11 cellular contexts compared by ENCODE assay signal in genomic region chr6:11212625-11213024, GRCh38.
A peak's percentile ranks its signal among the peaks of the same experiment; 100 is the strongest.
DNase-seq lines count a peak whose midpoint lies in the region; ATAC-seq and TF ChIP-seq lines count a peak whose summit lies in the region.
"Had no signal": no experiment of that assay in that cellular context is flagged by ENCODE, and none has a peak within 500 bp of the region (broad histone marks: within the 10 kb centered on the region; RNA-seq: fewer than 3 reads in every experiment).

No MANE protein-coding gene starts in this region.

- H3K27ac Mint-ChIP-seq in T-helper 2 cell treated with Interferon-gamma antibody and Interleukin-4, amounts not matched to agents 5 μg/mL and 100 μg/mL, for 36 hours: no peak overlapping the region

- no peak overlapping the region for H3K4me3 Mint-ChIP-seq in T-helper 2 cell treated with Interferon-gamma antibody and Interleukin-4, amounts not matched to agents 5 μg/mL and 100 μg/mL, for 36 hours

- ATAC-seq in SK-N-SH treated with all-trans-retinoic acid at 6 μM for 48 hours (no peak), HG03175 (IDR thresholded peaks at IDR 0.05; ENCODE audit: unreplicated experiment) (no peak), HG02981 (IDR thresholded peaks at IDR 0.05; ENCODE audit: unreplicated experiment) (no peak)

- no peaks in the 10 kb centered on the region for H3K27me3 Mint-ChIP-seq in T-helper 2 cell treated with Interferon-gamma antibody and Interleukin-4, amounts not matched to agents 5 μg/mL and 100 μg/mL, for 36 hours (ENCODE audit: low read depth)

- peaks cover 37% of the 10 kb centered on the region for H3K4me1 Mint-ChIP-seq in T-helper 2 cell treated with Interferon-gamma antibody and Interleukin-4, amounts not matched to agents 5 μg/mL and 100 μg/mL, for 36 hours (ENCODE audit: low read depth)

- no peak overlapping the region for H3K4me3 ChIP-seq in fibroblast of mammary gland (ENCODE audit: control insufficient read depth, low read depth, low read length)
- H3K4me3 ChIP-seq: cardiac muscle cell had no signal

- H3K36me3 Mint-ChIP-seq in T-helper 2 cell treated with Interferon-gamma antibody and Interleukin-4, amounts not matched to agents 5 μg/mL and 100 μg/mL, for 36 hours (ENCODE audit: low read depth): peaks cover 57% of the 10 kb centered on the region

- DNase-seq in AG08396 (ENCODE audit: low spot score): peak; percentile 59
- peak; percentile 91 for DNase-seq in fibroblast of mammary gland (ENCODE audit: low read depth)
- DNase-seq in non-pigmented ciliary epithelial cell (ENCODE audit: low read depth): peak; percentile 57
- DNase-seq in T-helper 2 cell treated with Interferon-gamma antibody and Interleukin-4, amounts not matched to agents 5 μg/mL and 100 μg/mL, for 36 hours (ENCODE audit: low spot score): no peak
- no peak for DNase-seq in NCI-H1105 treated with DMSO at 0.1 percent for 48 hours (lab: John Stamatoyannopoulos, UW)
- DNase-seq: activated CD4-positive, alpha-beta T cell treated with anti-CD3 and anti-CD28 coated beads, Interleukin-2, amount 50 U/mL, for 4 hours; BE2C had no signal

- TF ChIP-seq CTCF in fibroblast of mammary gland (conservative IDR thresholded peaks at IDR 0.05; ENCODE audit: control insufficient read depth, insufficient read depth, low read depth, low read length): no peak

- no peaks in the 10 kb centered on the region for H3K9me3 Mint-ChIP-seq in T-helper 2 cell treated with Interferon-gamma antibody and Interleukin-4, amounts not matched to agents 5 μg/mL and 100 μg/mL, for 36 hours

TF ChIP-seq in SK-N-SH treated with all-trans-retinoic acid at 6 μM for 48 hours, 23 proteins besides CTCF, POLR2A, EP300 and RAD21:
- TF ChIP-seq, protein P1, sequence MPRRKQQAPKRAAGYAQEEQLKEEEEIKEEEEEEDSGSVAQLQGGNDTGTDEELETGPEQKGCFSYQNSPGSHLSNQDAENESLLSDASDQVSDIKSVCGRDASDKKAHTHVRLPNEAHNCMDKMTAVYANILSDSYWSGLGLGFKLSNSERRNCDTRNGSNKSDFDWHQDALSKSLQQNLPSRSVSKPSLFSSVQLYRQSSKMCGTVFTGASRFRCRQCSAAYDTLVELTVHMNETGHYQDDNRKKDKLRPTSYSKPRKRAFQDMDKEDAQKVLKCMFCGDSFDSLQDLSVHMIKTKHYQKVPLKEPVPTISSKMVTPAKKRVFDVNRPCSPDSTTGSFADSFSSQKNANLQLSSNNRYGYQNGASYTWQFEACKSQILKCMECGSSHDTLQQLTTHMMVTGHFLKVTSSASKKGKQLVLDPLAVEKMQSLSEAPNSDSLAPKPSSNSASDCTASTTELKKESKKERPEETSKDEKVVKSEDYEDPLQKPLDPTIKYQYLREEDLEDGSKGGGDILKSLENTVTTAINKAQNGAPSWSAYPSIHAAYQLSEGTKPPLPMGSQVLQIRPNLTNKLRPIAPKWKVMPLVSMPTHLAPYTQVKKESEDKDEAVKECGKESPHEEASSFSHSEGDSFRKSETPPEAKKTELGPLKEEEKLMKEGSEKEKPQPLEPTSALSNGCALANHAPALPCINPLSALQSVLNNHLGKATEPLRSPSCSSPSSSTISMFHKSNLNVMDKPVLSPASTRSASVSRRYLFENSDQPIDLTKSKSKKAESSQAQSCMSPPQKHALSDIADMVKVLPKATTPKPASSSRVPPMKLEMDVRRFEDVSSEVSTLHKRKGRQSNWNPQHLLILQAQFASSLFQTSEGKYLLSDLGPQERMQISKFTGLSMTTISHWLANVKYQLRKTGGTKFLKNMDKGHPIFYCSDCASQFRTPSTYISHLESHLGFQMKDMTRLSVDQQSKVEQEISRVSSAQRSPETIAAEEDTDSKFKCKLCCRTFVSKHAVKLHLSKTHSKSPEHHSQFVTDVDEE (CRISPR knock-in tag; IDR thresholded peaks at IDR 0.05): no peak
- TF ChIP-seq CSRNP3 (CRISPR knock-in tag; IDR thresholded peaks at IDR 0.05) (no peak), OSR1 (CRISPR knock-in tag; IDR thresholded peaks at IDR 0.05) (no peak), ZFP30 (CRISPR knock-in tag; IDR thresholded peaks at IDR 0.05) (no peak), ZC3H10 (CRISPR knock-in tag; IDR thresholded peaks at IDR 0.05) (no peak), BACH2 (CRISPR knock-in tag; IDR thresholded peaks at IDR 0.05; ENCODE audit: borderline replicate concordance) (no peak), ZFP3 (CRISPR knock-in tag; IDR thresholded peaks at IDR 0.05) (peak; percentile 19; the same call in 1 of the 2 replicates), TOX (CRISPR knock-in tag; IDR thresholded peaks at IDR 0.05; ENCODE audit: borderline replicate concordance) (no peak), ZNF8 (CRISPR knock-in tag; IDR thresholded peaks at IDR 0.05) (no peak), ISL1 (CRISPR knock-in tag; IDR thresholded peaks at IDR 0.05) (0 out of 2 replicates have a peak, but pooled peaks have one; percentile 7), RARB (CRISPR knock-in tag; IDR thresholded peaks at IDR 0.05) (no peak), SNAI2 (CRISPR knock-in tag; IDR thresholded peaks at IDR 0.05) (no peak)
- TF ChIP-seq, protein P2, sequence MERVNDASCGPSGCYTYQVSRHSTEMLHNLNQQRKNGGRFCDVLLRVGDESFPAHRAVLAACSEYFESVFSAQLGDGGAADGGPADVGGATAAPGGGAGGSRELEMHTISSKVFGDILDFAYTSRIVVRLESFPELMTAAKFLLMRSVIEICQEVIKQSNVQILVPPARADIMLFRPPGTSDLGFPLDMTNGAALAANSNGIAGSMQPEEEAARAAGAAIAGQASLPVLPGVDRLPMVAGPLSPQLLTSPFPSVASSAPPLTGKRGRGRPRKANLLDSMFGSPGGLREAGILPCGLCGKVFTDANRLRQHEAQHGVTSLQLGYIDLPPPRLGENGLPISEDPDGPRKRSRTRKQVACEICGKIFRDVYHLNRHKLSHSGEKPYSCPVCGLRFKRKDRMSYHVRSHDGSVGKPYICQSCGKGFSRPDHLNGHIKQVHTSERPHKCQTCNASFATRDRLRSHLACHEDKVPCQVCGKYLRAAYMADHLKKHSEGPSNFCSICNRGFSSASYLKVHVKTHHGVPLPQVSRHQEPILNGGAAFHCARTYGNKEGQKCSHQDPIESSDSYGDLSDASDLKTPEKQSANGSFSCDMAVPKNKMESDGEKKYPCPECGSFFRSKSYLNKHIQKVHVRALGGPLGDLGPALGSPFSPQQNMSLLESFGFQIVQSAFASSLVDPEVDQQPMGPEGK (CRISPR knock-in tag; IDR thresholded peaks at IDR 0.05; ENCODE audit: borderline replicate concordance): no peak
TF ChIP-seq in SK-N-SH treated with all-trans-retinoic acid at 6 μM for 48 hours: peak in this region for 2.

Comparison
In these comparisons a context has a peak if more than half of its experiments do, and no peak if none do; other contexts are left out.
1. DNase-seq: peak in AG08396 (single experiment), fibroblast of mammary gland (single experiment) and non-pigmented ciliary epithelial cell (single experiment); none in T-helper 2 cell treated with Interferon-gamma antibody and Interleukin-4, amounts not matched to agents 5 μg/mL and 100 μg/mL, for 36 hours (single experiment) and NCI-H1105 treated with DMSO at 0.1 percent for 48 hours (single experiment).